ENCODE assay signal across 2 cellular contexts in genomic region chrX:129925305-129926092, GRCh38.
TF ChIP-seq lines count a peak whose summit lies in the region.

No MANE protein-coding gene starts in this region.

TF ChIP-seq in HCT116, 20 proteins besides CTCF, POLR2A, EP300 and RAD21:
- no peak for TF ChIP-seq SRF (IDR thresholded peaks at IDR 0.05; ENCODE audit: low read depth)
- TF ChIP-seq SIN3A (IDR thresholded peaks at IDR 0.05; ENCODE audit: low read depth): no peak
- no peak for TF ChIP-seq EZH2 (IDR thresholded peaks at IDR 0.05)
- TF ChIP-seq REST (IDR thresholded peaks at IDR 0.05; ENCODE audit: low read depth): no peak
- no peak for TF ChIP-seq EZH2phosphoT487 (IDR thresholded peaks at IDR 0.05; ENCODE audit: borderline replicate concordance)
- no peak for TF ChIP-seq ELF1 (IDR thresholded peaks at IDR 0.05; ENCODE audit: borderline replicate concordance, low read depth)
- TF ChIP-seq JUND (IDR thresholded peaks at IDR 0.05): no peak
- TF ChIP-seq FOSL1 (IDR thresholded peaks at IDR 0.05; ENCODE audit: low read depth): no peak
- TF ChIP-seq CBX3 (IDR thresholded peaks at IDR 0.05; ENCODE audit: low read depth): no peak
- no peak for TF ChIP-seq ZBTB33 (IDR thresholded peaks at IDR 0.05; ENCODE audit: extremely low read depth, insufficient replicate concordance, low read length)

TF ChIP-seq in H1, 55 proteins besides CTCF, POLR2A, EP300 and RAD21:
- TF ChIP-seq CBX8 (IDR thresholded peaks at IDR 0.05; ENCODE audit: borderline replicate concordance, low read depth, low read length): no peak
- TF ChIP-seq JUND (IDR thresholded peaks at IDR 0.05; ENCODE audit: low read length): no peak
- TF ChIP-seq CHD1 (IDR thresholded peaks at IDR 0.05; ENCODE audit: low read depth, low read length): no peak
- no peak for TF ChIP-seq USF2 (IDR thresholded peaks at IDR 0.05; ENCODE audit: low read length)
